In the genomic region with DNA sequence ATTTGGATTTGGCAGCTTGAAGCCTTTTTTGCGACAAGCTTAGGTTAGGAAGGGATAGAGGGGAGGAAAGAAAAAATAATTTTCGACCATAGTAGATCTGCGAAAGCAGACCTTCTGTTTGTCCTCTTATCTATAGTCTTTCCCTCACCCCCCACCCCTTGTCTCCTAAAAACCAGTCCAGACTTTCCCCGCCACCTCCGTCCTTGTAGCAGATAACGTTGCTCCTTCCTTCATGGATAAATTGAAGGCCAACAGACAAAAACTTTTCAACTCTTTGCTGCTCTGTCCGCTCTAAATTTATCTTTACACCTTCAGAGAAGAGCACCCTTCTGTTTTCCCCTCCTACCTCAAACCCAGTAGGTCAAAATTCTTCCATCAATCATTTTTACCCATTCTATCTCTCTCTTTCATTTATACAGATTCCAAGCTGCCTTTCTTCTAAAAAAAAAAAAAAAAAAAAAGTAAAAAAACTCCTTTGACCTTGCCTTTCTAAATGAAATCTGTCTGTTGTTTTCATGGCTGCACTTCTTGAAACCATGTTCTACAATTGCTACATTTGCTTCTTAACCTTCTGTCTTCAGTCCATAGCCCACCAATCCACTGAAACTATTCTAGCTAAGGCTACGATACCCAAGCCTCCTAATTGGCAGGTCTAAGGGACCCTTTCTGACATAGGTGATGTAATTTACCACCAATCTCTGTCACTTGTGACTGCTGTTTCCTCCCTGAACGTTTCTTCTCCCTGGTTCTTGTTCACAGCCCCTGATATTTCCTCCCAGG, we compare ENCODE assay signal across 8 cellular contexts. TPM values are rescaled to one million over a fixed set of nuclear protein-coding genes. Genes with fewer than 3 reads are reported as not detected.
DNase-seq lines count a peak whose midpoint lies in the region; ATAC-seq and TF ChIP-seq lines count a peak whose summit lies in the region.

No MANE protein-coding gene starts in this region.

- peaks cover 47% of the 10 kb centered on the region for H3K4me1 ChIP-seq in CD4-positive, CD25-positive, alpha-beta regulatory T cell (ENCODE audit: control insufficient read depth, insufficient read depth, low read length, poor library complexity, severe bottlenecking)

- H3K9me3 ChIP-seq in CD4-positive, CD25-positive, alpha-beta regulatory T cell (ENCODE audit: control insufficient read depth in 2 of 2, low read length in 2 of 2), result no peaks in the 10 kb centered on the region

- peak overlapping the region; percentile 97 for H3K4me3 ChIP-seq in CD4-positive, CD25-positive, alpha-beta regulatory T cell (ENCODE audit: low read depth, low read length)
- peak overlapping the region; percentile 99 for H3K4me3 ChIP-seq in Jurkat, Clone E6-1 (ENCODE audit: low read length)

- H3K4me3 Mint-ChIP-seq in CD4-positive, CD25-positive, alpha-beta regulatory T cell, result no peak overlapping the region
- H3K4me3 Mint-ChIP-seq in naive B cell (no peak overlapping the region), HFFc6 (no peak overlapping the region)

- peaks cover 21% of the 10 kb centered on the region for H3K27me3 Mint-ChIP-seq in CD4-positive, CD25-positive, alpha-beta regulatory T cell
- H3K27me3 Mint-ChIP-seq in naive B cell (no peaks in the 10 kb centered on the region), HFFc6 (ENCODE audit: insufficient read depth) (peaks cover 2% of the 10 kb centered on the region)

- H3K27me3 ChIP-seq in CD4-positive, CD25-positive, alpha-beta regulatory T cell (ENCODE audit: control insufficient read depth, insufficient read depth, low read length), result no peaks in the 10 kb centered on the region

- no peak overlapping the region for H3K27ac Mint-ChIP-seq in CD4-positive, CD25-positive, alpha-beta regulatory T cell
- H3K27ac Mint-ChIP-seq in naive B cell (no peak overlapping the region), HFFc6 (no peak overlapping the region)

- H3K4me1 Mint-ChIP-seq in CD4-positive, CD25-positive, alpha-beta regulatory T cell, result peaks cover 10 to 31% (median 27%) of the 10 kb centered on the region in 4 donors
- peaks cover 6 to 29% (median 25%) of the 10 kb centered on the region in 3 donors for H3K4me1 Mint-ChIP-seq in naive B cell
- H3K4me1 Mint-ChIP-seq in HFFc6 (ENCODE audit: low read depth), result peaks cover 22% of the 10 kb centered on the region

- no peak for TF ChIP-seq CTCF in HFFc6 (IDR thresholded peaks at IDR 0.05)

- peak in 2 of 3 donors; percentile 57 to 66 for DNase-seq in CD4-positive, CD25-positive, alpha-beta regulatory T cell
- DNase-seq in Jurkat, Clone E6-1 (ENCODE audit: low read depth, low spot score), result peak; percentile 58
- peak; percentile 29 for DNase-seq in central memory CD4-positive, alpha-beta T cell
- DNase-seq in naive B cell, result peak; percentile 48
- DNase-seq in NCI-H187 (lab: John Stamatoyannopoulos, UW), result no peak
- no peak for DNase-seq in HFFc6

- no peaks in the 10 kb centered on the region for H3K36me3 ChIP-seq in CD4-positive, CD25-positive, alpha-beta regulatory T cell (ENCODE audit: control insufficient read depth, insufficient read depth, low read length)

- no peak for ATAC-seq in CD4-positive, CD25-positive, alpha-beta regulatory T cell (ENCODE audit: low read depth in 2 of 2)
- ATAC-seq in naive B cell (ENCODE audit: low read depth in 2 of 2), result no peak
- no peak for ATAC-seq in GM19455 (IDR thresholded peaks at IDR 0.05; ENCODE audit: unreplicated experiment)
- ATAC-seq in GM21381 (IDR thresholded peaks at IDR 0.05; ENCODE audit: unreplicated experiment), result no peak

- H3K36me3 Mint-ChIP-seq in CD4-positive, CD25-positive, alpha-beta regulatory T cell, result peaks cover 4% of the 10 kb centered on the region
- H3K36me3 Mint-ChIP-seq in naive B cell (peaks cover 0 to 4% of the 10 kb centered on the region in 2 donors), HFFc6 (ENCODE audit: low read depth) (no peaks in the 10 kb centered on the region)

- peaks cover 0 to 8% (median 2%) of the 10 kb centered on the region in 7 donors for H3K9me3 Mint-ChIP-seq in CD4-positive, CD25-positive, alpha-beta regulatory T cell
- H3K9me3 Mint-ChIP-seq in naive B cell, result peaks cover 0 to 13% (median under 1%) of the 10 kb centered on the region in 7 donors
- no peaks in the 10 kb centered on the region for H3K9me3 Mint-ChIP-seq in HFFc6

- peak overlapping the region; percentile 97 for H3K27ac ChIP-seq in CD4-positive, CD25-positive, alpha-beta regulatory T cell (ENCODE audit: insufficient read depth, low read length, poor library complexity, severe bottlenecking)

RNA-seq across cellular contexts. Expression of a gene that starts 11.1 kb away (rescaled TPM):
- total RNA-seq in CD4-positive, CD25-positive, alpha-beta regulatory T cell, result 79.6 TPM
- 10 to 100 TPM; 32.6 to 40.5 (median 36.1) TPM for polyA plus RNA-seq in CD4-positive, CD25-positive, alpha-beta regulatory T cell
- polyA plus RNA-seq in Jurkat, Clone E6-1 (2012; ENCODE audit: insufficient read depth, insufficient read length), result 29.2 TPM
- 10 to 100 TPM; 42.8 to 80.8 (median 50.0) TPM for polyA plus RNA-seq in naive B cell (ENCODE audit: low read depth in 6 of 6)
- 10 to 100 TPM; 55.5 to 69.7 (median 56.9) TPM for total RNA-seq in HFFc6 (2021; fragmentation: NEBNext Ultra II Directional; extraction: Animal tissue kit (Norgen Biotek cat#: 25700))

RNA-seq across cellular contexts. Expression of a gene that starts 29.2 kb away (rescaled TPM):
- 94.6 TPM for total RNA-seq in CD4-positive, CD25-positive, alpha-beta regulatory T cell
- 100 to 1,000 TPM; 148 to 171 (median 153) TPM for polyA plus RNA-seq in CD4-positive, CD25-positive, alpha-beta regulatory T cell
- polyA plus RNA-seq in Jurkat, Clone E6-1 (2012; ENCODE audit: insufficient read depth, insufficient read length), result 29.5 TPM
- 100 to 1,000 TPM; 161 to 190 (median 184) TPM for polyA plus RNA-seq in naive B cell (ENCODE audit: low read depth in 6 of 6)
- 100 to 1,000 TPM in 1 of 6 experiments, 10 to 100 TPM in 5; 92.2 to 111 (median 94.7) TPM for total RNA-seq in HFFc6 (2021; fragmentation: NEBNext Ultra II Directional; extraction: Animal tissue kit (Norgen Biotek cat#: 25700))

Comparison
In these comparisons a context has a peak if more than half of its experiments do, and no peak if none do; other contexts are left out.
1. DNase-seq: peak in CD4-positive, CD25-positive, alpha-beta regulatory T cell (2 of 3), Jurkat, Clone E6-1 (single experiment), central memory CD4-positive, alpha-beta T cell (single experiment) and naive B cell (single experiment); none in NCI-H187 (0 of 2) and HFFc6 (single experiment).